In genomic region chr1:220694866-220695382, GRCh38 we compare ENCODE assay signal across 1 cellular context.
TF ChIP-seq lines count a peak whose summit lies in the region.

No MANE protein-coding gene starts in this region.

TF ChIP-seq in K562, 482 proteins besides CTCF, POLR2A, EP300 and RAD21:
- peak; percentile 87 for TF ChIP-seq CREBBP (IDR thresholded peaks at IDR 0.05; ENCODE audit: low read depth, low read length)
- TF ChIP-seq BRD9 (IDR thresholded peaks at IDR 0.05; ENCODE audit: low read depth, partially characterized antibody) = no peak
TF ChIP-seq in K562: peak in this region for 1.
